Comparison of ENCODE assay signal across 11 cellular contexts in genomic region chr20:61131944-61132343, GRCh38.
"Had no signal": no experiment of that assay in that cellular context is flagged by ENCODE, and none has a peak within 500 bp of the region (broad histone marks: within the 10 kb centered on the region; RNA-seq: fewer than 3 reads in every experiment).

No MANE protein-coding gene starts in this region.

- FAIRE-seq: H1, H54 had no signal

- H3K4me3 ChIP-seq: GM23248, GM23338, HAP-1 had no signal

- H3K4me3 Mint-ChIP-seq: GM23338, H9, HFFc6 had no signal

- H3K27ac Mint-ChIP-seq: GM23338, H9, HFFc6 had no signal

- H3K36me3 ChIP-seq: HAP-1 had no signal

- H3K9me3 ChIP-seq: HAP-1 had no signal

- H2AFZ ChIP-seq: GM23248, GM23338 had no signal

- DNase-seq: GM23248, GOT3, H7, H9, HCEC 1CT, HFFc6 had no signal

- H3K9ac ChIP-seq: GM23248 had no signal

- ATAC-seq: GM23338, HCT116 had no signal

- H3K9me3 Mint-ChIP-seq: GM23338, HFFc6 had no signal

- H3K4me2 ChIP-seq: GM23338 had no signal

- H3K4me1 ChIP-seq: HAP-1 had no signal

- H3K27ac ChIP-seq: GM23248 had no signal
